In the genomic region with DNA sequence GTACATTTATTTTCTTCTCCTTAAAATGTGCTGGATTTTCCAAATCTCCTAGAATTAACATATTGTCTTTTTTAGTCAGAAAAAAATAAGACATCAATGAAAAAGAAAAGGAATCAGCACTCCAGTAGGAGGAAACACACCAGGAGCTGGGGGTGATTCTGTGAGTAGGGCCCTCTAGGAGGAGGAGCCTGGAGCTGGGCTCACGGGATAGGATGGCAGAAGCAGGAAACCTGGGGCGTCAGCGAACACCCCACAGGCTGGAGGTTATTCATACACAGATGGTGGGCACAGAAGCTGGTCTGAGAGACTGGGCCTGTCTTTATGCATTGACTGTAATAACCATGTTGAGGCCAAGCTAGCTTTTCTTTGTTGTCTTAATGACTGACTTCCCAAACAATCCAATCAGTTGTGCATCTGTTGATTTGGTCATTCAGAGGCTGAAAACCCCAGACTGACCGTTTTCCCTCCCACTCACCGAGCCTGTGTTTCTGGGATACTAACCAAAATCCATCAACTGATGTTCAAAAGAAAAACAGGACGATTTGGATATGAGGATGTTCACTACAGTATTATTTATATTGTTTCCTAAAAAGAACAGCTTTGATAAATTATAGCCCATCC, we compare ENCODE assay signal across 1 cellular context.
TF ChIP-seq lines count a peak whose summit lies in the region.

No MANE protein-coding gene starts in this region.

TF ChIP-seq in H1, 55 proteins besides CTCF, POLR2A, EP300 and RAD21:
- TF ChIP-seq SP4 (IDR thresholded peaks at IDR 0.05; ENCODE audit: low read length) (no peak), SIN3A (conservative IDR thresholded peaks at IDR 0.05 in 1 of 2, IDR thresholded peaks at IDR 0.05 in 1 of 2; ENCODE audit: low read depth in 1 of 2, low read length in 2 of 2) (no peak), ASH2L (IDR thresholded peaks at IDR 0.05; ENCODE audit: low read length) (no peak), BRCA1 (IDR thresholded peaks at IDR 0.05; ENCODE audit: low read depth, low read length) (no peak), CEBPB (IDR thresholded peaks at IDR 0.05; ENCODE audit: low read depth, low read length) (no peak), KDM4A (IDR thresholded peaks at IDR 0.05; ENCODE audit: low read depth, low read length, severe bottlenecking) (no peak), SP1 (IDR thresholded peaks at IDR 0.05; ENCODE audit: low read depth, low read length) (no peak), CHD2 (IDR thresholded peaks at IDR 0.05; ENCODE audit: low read length) (no peak), HDAC2 (IDR thresholded peaks at IDR 0.05; ENCODE audit: borderline replicate concordance in 1 of 2, low read depth in 2 of 2, low read length in 2 of 2) (no peak), NRF1 (IDR thresholded peaks at IDR 0.05; ENCODE audit: low read depth, low read length) (no peak), TEAD4 (IDR thresholded peaks at IDR 0.05; ENCODE audit: low read depth, low read length) (no peak), RBBP5 (IDR thresholded peaks at IDR 0.05; ENCODE audit: borderline replicate concordance, low read depth, low read length) (no peak), CREB1 (IDR thresholded peaks at IDR 0.05) (no peak), SUZ12 (IDR thresholded peaks at IDR 0.05; ENCODE audit: low read length) (no peak), JUN (IDR thresholded peaks at IDR 0.05; ENCODE audit: low read depth, low read length) (no peak), JUND (IDR thresholded peaks at IDR 0.05; ENCODE audit: low read length) (no peak)
- TF ChIP-seq, protein P1, sequence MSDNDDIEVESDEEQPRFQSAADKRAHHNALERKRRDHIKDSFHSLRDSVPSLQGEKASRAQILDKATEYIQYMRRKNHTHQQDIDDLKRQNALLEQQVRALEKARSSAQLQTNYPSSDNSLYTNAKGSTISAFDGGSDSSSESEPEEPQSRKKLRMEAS (IDR thresholded peaks at IDR 0.05), result no peak
- TF ChIP-seq, protein P2, sequence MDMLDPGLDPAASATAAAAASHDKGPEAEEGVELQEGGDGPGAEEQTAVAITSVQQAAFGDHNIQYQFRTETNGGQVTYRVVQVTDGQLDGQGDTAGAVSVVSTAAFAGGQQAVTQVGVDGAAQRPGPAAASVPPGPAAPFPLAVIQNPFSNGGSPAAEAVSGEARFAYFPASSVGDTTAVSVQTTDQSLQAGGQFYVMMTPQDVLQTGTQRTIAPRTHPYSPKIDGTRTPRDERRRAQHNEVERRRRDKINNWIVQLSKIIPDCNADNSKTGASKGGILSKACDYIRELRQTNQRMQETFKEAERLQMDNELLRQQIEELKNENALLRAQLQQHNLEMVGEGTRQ (IDR thresholded peaks at IDR 0.05; ENCODE audit: low read length), result no peak
